Comparison of ENCODE assay signal across 23 cellular contexts in genomic region chr13:72384186-72384823, GRCh38.
DNase-seq lines count a peak whose midpoint lies in the region; ATAC-seq, FAIRE-seq and TF ChIP-seq lines count a peak whose summit lies in the region.
"Had no signal": no experiment of that assay in that cellular context is flagged by ENCODE, and none has a peak within 500 bp of the region (broad histone marks: within the 10 kb centered on the region; RNA-seq: fewer than 3 reads in every experiment).

No MANE protein-coding gene starts in this region.

- no peaks in the 10 kb centered on the region for H3K36me3 Mint-ChIP-seq in CD14-positive monocyte
- H3K36me3 Mint-ChIP-seq in endodermal cell (ENCODE audit: low read depth) = no peaks in the 10 kb centered on the region
- H3K36me3 Mint-ChIP-seq: CD8-positive, alpha-beta T cell had no signal

- ATAC-seq in GM21515 (IDR thresholded peaks at IDR 0.05; ENCODE audit: unreplicated experiment) (no peak), GM19395 (IDR thresholded peaks at IDR 0.05; ENCODE audit: unreplicated experiment) (no peak), GM18498 (IDR thresholded peaks at IDR 0.05; ENCODE audit: unreplicated experiment) (no peak)
- ATAC-seq: activated CD4-positive, CD25-positive, alpha-beta regulatory T cell treated with anti-CD3 and anti-CD28 coated beads, Interleukin-2, amount 50 U/mL, for 24 hours; activated T-helper 17 cell treated with anti-CD3 and anti-CD28 coated beads, Interleukin-2, amount 50 U/mL, for 72 hours; CD8-positive, alpha-beta T cell; left colon; right cardiac atrium had no signal

- H3K79me2 ChIP-seq in keratinocyte (ENCODE audit: control insufficient read depth, insufficient read depth, low read length) = no peaks in the 10 kb centered on the region

- H3K9ac ChIP-seq in endodermal cell (ENCODE audit: extremely low read depth, low read length, poor library complexity, severe bottlenecking) (no peak overlapping the region), keratinocyte (ENCODE audit: control insufficient read depth, extremely low read depth, insufficient read depth, low read length) (no peak overlapping the region)
- H3K9ac ChIP-seq: GM23248 had no signal

- peak overlapping the region; percentile 48 to 84 (median 75) for H3K27ac Mint-ChIP-seq in CD14-positive monocyte
- H3K27ac Mint-ChIP-seq in endodermal cell = no peak overlapping the region
- H3K27ac Mint-ChIP-seq: activated T-helper 17 cell treated with anti-CD3 and anti-CD28 coated beads, Interleukin-2, amount 50 U/mL, for 72 hours; CD8-positive, alpha-beta T cell; stimulated activated naive CD8-positive, alpha-beta T cell treated with anti-CD3 and anti-CD28 coated beads, Interleukin-15, Interleukin-2, amounts not matched to agents 100 ng/mL and 50 ng/mL, for 24 hours; T-helper 2 cell treated with Interferon-gamma antibody and Interleukin-4, amounts not matched to agents 5 μg/mL and 100 μg/mL, for 36 hours had no signal

- TF ChIP-seq CTCF in CD14-positive monocyte (IDR thresholded peaks at IDR 0.05) (no peak), endodermal cell (conservative IDR thresholded peaks at IDR 0.05) (peak; percentile 43), keratinocyte (optimal IDR thresholded peaks at IDR 0.05 in 1 of 3, IDR thresholded peaks at IDR 0.05 in 1 of 3, conservative IDR thresholded peaks at IDR 0.05 in 1 of 3; ENCODE audit: extremely low read depth in 1 of 3, insufficient read depth in 2 of 3, low read length in 3 of 3) (peak in 2 of 3 experiments; percentile 13 to 39)

- H3K27me3 ChIP-seq in endodermal cell (ENCODE audit: control insufficient read depth, insufficient read depth, low read length, poor library complexity, severe bottlenecking) (no peaks in the 10 kb centered on the region), keratinocyte (ENCODE audit: control insufficient read depth, extremely low read depth, insufficient read depth, low read length) (no peaks in the 10 kb centered on the region)
- H3K27me3 ChIP-seq: cardiac muscle cell, neutrophil had no signal

- H3K9me1 ChIP-seq in keratinocyte (ENCODE audit: control insufficient read depth, extremely low read depth, insufficient read depth, low read length) = no peaks in the 10 kb centered on the region

- peak overlapping the region; percentile 73 for H2AFZ ChIP-seq in keratinocyte (ENCODE audit: control insufficient read depth, low read length)
- H2AFZ ChIP-seq: GM23248 had no signal

- H3K4me3 Mint-ChIP-seq in CD14-positive monocyte (peak overlapping the region in 1 of 2 donors; percentile 68), endodermal cell (no peak overlapping the region)
- H3K4me3 Mint-ChIP-seq: activated T-helper 17 cell treated with anti-CD3 and anti-CD28 coated beads, Interleukin-2, amount 50 U/mL, for 72 hours; CD8-positive, alpha-beta T cell; stimulated activated naive CD8-positive, alpha-beta T cell treated with anti-CD3 and anti-CD28 coated beads, Interleukin-15, Interleukin-2, amounts not matched to agents 100 ng/mL and 50 ng/mL, for 24 hours; T-helper 2 cell treated with Interferon-gamma antibody and Interleukin-4, amounts not matched to agents 5 μg/mL and 100 μg/mL, for 36 hours had no signal

- dilution Hi-C loops in keratinocyte (cut with MboI; ENCODE audit: extremely low pct_ligation_motif_present, low sequenced_read_pairs) = no loop called here

- intact Hi-C loops in CD14-positive monocyte (cut with micrococcal nuclease) = no loop called here

- no peaks in the 10 kb centered on the region for H4K20me1 ChIP-seq in keratinocyte (ENCODE audit: control insufficient read depth, extremely low read depth, insufficient read depth, low read length)

- H3K9me3 Mint-ChIP-seq in CD14-positive monocyte (peaks cover 1 to 10% (median 3%) of the 10 kb centered on the region in 7 donors), endodermal cell (no peaks in the 10 kb centered on the region)
- H3K9me3 Mint-ChIP-seq: activated T-helper 17 cell treated with anti-CD3 and anti-CD28 coated beads, Interleukin-2, amount 50 U/mL, for 72 hours; CD8-positive, alpha-beta T cell; T-helper 2 cell treated with Interferon-gamma antibody and Interleukin-4, amounts not matched to agents 5 μg/mL and 100 μg/mL, for 36 hours had no signal

- no peaks in the 10 kb centered on the region for H3K27me3 Mint-ChIP-seq in CD14-positive monocyte (ENCODE audit: low read depth in 3 of 3)
- H3K27me3 Mint-ChIP-seq in endodermal cell (ENCODE audit: insufficient read depth) = no peaks in the 10 kb centered on the region
- H3K27me3 Mint-ChIP-seq: activated T-helper 17 cell treated with anti-CD3 and anti-CD28 coated beads, Interleukin-2, amount 50 U/mL, for 72 hours; stimulated activated naive CD8-positive, alpha-beta T cell treated with anti-CD3 and anti-CD28 coated beads, Interleukin-15, Interleukin-2, amounts not matched to agents 100 ng/mL and 50 ng/mL, for 24 hours had no signal

- H3K36me3 ChIP-seq in endodermal cell (ENCODE audit: control insufficient read depth, insufficient read depth, low read length) = no peaks in the 10 kb centered on the region
- no peaks in the 10 kb centered on the region for H3K36me3 ChIP-seq in keratinocyte (ENCODE audit: control insufficient read depth in 2 of 2, extremely low read depth in 1 of 2, insufficient read depth in 2 of 2, low read length in 2 of 2)
- H3K36me3 ChIP-seq: cardiac muscle cell, neutrophil had no signal

- H3K4me1 Mint-ChIP-seq in CD14-positive monocyte (peaks cover 26% of the 10 kb centered on the region), endodermal cell (no peaks in the 10 kb centered on the region)
- H3K4me1 Mint-ChIP-seq: activated T-helper 17 cell treated with anti-CD3 and anti-CD28 coated beads, Interleukin-2, amount 50 U/mL, for 72 hours had no signal

- H3K4me1 ChIP-seq in endodermal cell (ENCODE audit: control insufficient read depth, insufficient read depth, low read length) (no peaks in the 10 kb centered on the region), keratinocyte (ENCODE audit: control insufficient read depth, extremely low read depth, insufficient read depth, low read length) (peaks cover 7% of the 10 kb centered on the region)

- H3K4me3 ChIP-seq in endodermal cell (ENCODE audit: low read length) = no peak overlapping the region
- H3K4me3 ChIP-seq in keratinocyte (ENCODE audit: control insufficient read depth in 2 of 3, extremely low read depth in 1 of 3, insufficient read depth in 2 of 3, low read depth in 1 of 3, low read length in 3 of 3) = no peak overlapping the region
- H3K4me3 ChIP-seq: cardiac muscle cell, GM23248 had no signal

- FAIRE-seq in keratinocyte (lab: Jason Lieb, UNC) = peak; percentile 72

- H3K9me3 ChIP-seq in endodermal cell (ENCODE audit: control insufficient read depth, low read length) (no peaks in the 10 kb centered on the region), keratinocyte (ENCODE audit: control insufficient read depth, low read depth, low read length) (no peaks in the 10 kb centered on the region)
- H3K9me3 ChIP-seq: neutrophil had no signal

- DNase-seq in CD14-positive monocyte (ENCODE audit: low spot score) (no peak), NOMO-1 treated with DMSO at 0.1 percent for 48 hours (lab: John Stamatoyannopoulos, UW; ENCODE audit: unreplicated experiment) (peak; percentile 67), endodermal cell (no peak), keratinocyte (ENCODE audit: low read depth, low spot score) (no peak), Ammon's horn (ENCODE audit: low spot score) (no peak)
- DNase-seq: CD8-positive, alpha-beta T cell; DMS79 treated with DMSO at 0.1 percent for 48 hours; GM23248; hippocampal formation; left colon; MM.1S; NCI-H1930; NCI-H446 had no signal

- H3K27ac ChIP-seq in endodermal cell (ENCODE audit: low read depth, low read length) = no peak overlapping the region
- H3K27ac ChIP-seq in keratinocyte (ENCODE audit: control insufficient read depth, insufficient read depth, low read length) = peak overlapping the region; percentile 44
- H3K27ac ChIP-seq: cardiac muscle cell, GM23248, neutrophil had no signal

- H3K4me2 ChIP-seq in keratinocyte (ENCODE audit: control insufficient read depth, extremely low read depth, insufficient read depth, low read depth, low read length) = no peak overlapping the region

- WGBS in endodermal cell (ENCODE audit: insufficient coverage in 1 of 2, insufficient read length in 1 of 2), 2 experiments = 85 to 87% methylated on average over 4 of the region's 4 CpGs
